11 cellular contexts compared by ENCODE assay signal in the genomic region with DNA sequence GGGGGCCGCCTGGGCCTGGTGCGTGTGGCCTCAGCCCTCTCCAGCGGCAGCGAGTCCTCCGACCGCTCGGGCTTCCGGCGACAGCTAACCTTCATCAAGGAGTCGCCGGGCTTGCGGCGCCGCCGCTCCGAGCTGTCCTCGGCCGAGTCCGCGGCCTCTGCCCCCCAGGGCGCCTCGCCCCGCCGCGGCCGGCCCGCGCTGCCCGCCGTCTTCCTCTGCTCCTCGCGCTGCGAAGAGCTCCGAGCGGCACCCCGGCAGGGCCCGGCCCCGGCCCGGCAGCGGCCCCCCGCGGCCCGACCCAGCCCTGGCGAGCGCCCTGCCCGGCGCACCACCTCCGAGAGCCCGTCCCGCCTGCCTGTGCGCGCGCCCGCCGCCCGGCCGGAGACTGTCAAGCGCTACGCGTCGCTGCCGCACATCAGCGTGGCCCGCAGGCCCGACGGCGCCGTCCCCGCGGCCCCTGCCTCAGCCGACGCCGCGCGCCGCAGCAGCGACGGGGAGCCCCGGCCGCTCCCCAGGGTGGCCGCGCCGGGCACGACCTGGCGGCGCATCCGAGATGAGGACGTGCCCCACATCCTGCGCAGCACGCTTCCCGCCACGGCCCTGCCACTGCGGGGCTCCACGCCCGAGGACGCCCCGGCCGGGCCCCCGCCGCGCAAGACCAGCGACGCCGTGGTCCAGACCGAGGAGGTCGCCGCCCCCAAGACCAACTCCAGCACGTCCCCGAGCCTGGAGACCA. TPM values are rescaled to one million over a fixed set of nuclear protein-coding genes. Genes with fewer than 3 reads are reported as not detected.
A peak's percentile ranks its signal among the peaks of the same experiment; 100 is the strongest.
DNase-seq lines count a peak whose midpoint lies in the region; TF ChIP-seq lines count a peak whose summit lies in the region.
"Had no signal": no experiment of that assay in that cellular context is flagged by ENCODE, and none has a peak within 500 bp of the region (broad histone marks: within the 10 kb centered on the region; RNA-seq: fewer than 3 reads in every experiment).

No MANE protein-coding gene starts in this region.

- no peaks in the 10 kb centered on the region for H3K79me2 ChIP-seq in neural progenitor cell (ENCODE audit: low read depth)

- POLR2A ChIA-PET in CD8-positive, alpha-beta memory T cell (lab: Charles Lee): interaction anchor here (0.7 to 1.6 kb wide), 2 partner anchors 21 to 22 kb away, joined by 3 to 4 read pairs; a partner anchor contains a TSS

- peaks cover 82% of the 10 kb centered on the region for H3K27me3 ChIP-seq in colonic mucosa
- H3K27me3 ChIP-seq in neural progenitor cell: peaks cover 99% of the 10 kb centered on the region
- peaks cover 22% of the 10 kb centered on the region for H3K27me3 ChIP-seq in CD8-positive, alpha-beta memory T cell (ENCODE audit: insufficient read depth, low read length, poor library complexity, severe bottlenecking)

- H3K4me2 ChIP-seq in neural progenitor cell: peak overlapping the region; percentile 76

- H3K9ac ChIP-seq in colonic mucosa (ENCODE audit: low read depth in 2 of 2, low read length in 2 of 2) (peak overlapping the region in 1 of 2 donors; percentile 43), neural progenitor cell (no peak overlapping the region)

- H3K36me3 ChIP-seq in colonic mucosa (no peaks in the 10 kb centered on the region), neural progenitor cell (no peaks in the 10 kb centered on the region)
- no peaks in the 10 kb centered on the region for H3K36me3 ChIP-seq in CD8-positive, alpha-beta memory T cell (ENCODE audit: insufficient read depth, low read length)

- peaks cover 50% of the 10 kb centered on the region for H3F3A ChIP-seq in neural progenitor cell (ENCODE audit: low read depth)

- peak overlapping the region; percentile 92 for H3K27ac ChIP-seq in C4-2B
- no peak overlapping the region for H3K27ac ChIP-seq in colonic mucosa
- no peak overlapping the region for H3K27ac ChIP-seq in neural progenitor cell
- H3K27ac ChIP-seq in CD8-positive, alpha-beta memory T cell (ENCODE audit: low read depth, low read length): no peak overlapping the region

- CTCF ChIA-PET in CD8-positive, alpha-beta memory T cell (lab: Charles Lee): no interaction called here

- no peak overlapping the region for H2AFZ ChIP-seq in neural progenitor cell (replicated peaks)

- H3K4me1 ChIP-seq in colonic mucosa (peaks cover 37% of the 10 kb centered on the region), neural progenitor cell (peaks cover 43% of the 10 kb centered on the region)
- H3K4me1 ChIP-seq in CD8-positive, alpha-beta memory T cell (ENCODE audit: insufficient read depth, low read length): peaks cover 30% of the 10 kb centered on the region

- TF ChIP-seq CTCF in C4-2B (conservative IDR thresholded peaks at IDR 0.05): peak; percentile 43; the same call in 1 of the 2 replicates
- no peak for TF ChIP-seq CTCF in colonic mucosa (IDR thresholded peaks at IDR 0.05)
- TF ChIP-seq CTCF in neural progenitor cell (IDR thresholded peaks at IDR 0.05): no peak

- H3K36me3 Mint-ChIP-seq in neural progenitor cell: peaks cover 2% of the 10 kb centered on the region
- peaks cover 0 to under 1% (median 0%) of the 10 kb centered on the region in 3 donors for H3K36me3 Mint-ChIP-seq in CD8-positive, alpha-beta memory T cell

- peaks cover 28% of the 10 kb centered on the region for H3K27me3 Mint-ChIP-seq in neural progenitor cell (ENCODE audit: insufficient read depth, low read depth)
- H3K27me3 Mint-ChIP-seq in CD8-positive, alpha-beta memory T cell: peaks cover 0 to 2% of the 10 kb centered on the region in 2 donors

- no peak overlapping the region for H3K27ac Mint-ChIP-seq in neural progenitor cell
- H3K27ac Mint-ChIP-seq in CD8-positive, alpha-beta memory T cell: no peak overlapping the region
- H3K27ac Mint-ChIP-seq: T-helper 1 cell treated with Interleukin-12 subunit alpha and Interleukin-12 subunit beta and Interleukin-4 antibody, amounts not matched to agents 30 μg/mL and 1 μg/mL, for 36 hours had no signal

- H3K4me3 ChIP-seq in colonic mucosa (peak overlapping the region; percentile 27), neural progenitor cell (peak overlapping the region; percentile 45)
- H3K4me3 ChIP-seq in CD8-positive, alpha-beta memory T cell (ENCODE audit: low read length): no peak overlapping the region

- peaks cover 95% of the 10 kb centered on the region for H4K20me1 ChIP-seq in neural progenitor cell (ENCODE audit: low read depth)

- H3K9me3 Mint-ChIP-seq in neural progenitor cell: no peaks in the 10 kb centered on the region
- no peaks in the 10 kb centered on the region for H3K9me3 Mint-ChIP-seq in CD8-positive, alpha-beta memory T cell
- H3K9me3 Mint-ChIP-seq: HFFc6; T-helper 1 cell treated with Interleukin-12 subunit alpha and Interleukin-12 subunit beta and Interleukin-4 antibody, amounts not matched to agents 30 μg/mL and 1 μg/mL, for 36 hours had no signal

- intact Hi-C loops in colonic mucosa (cut with DNase I): no loop called here

- DNase-seq in LoVo (ENCODE audit: low spot score) (peak; percentile 25), colonic mucosa (no peak), neural progenitor cell (ENCODE audit: low spot score) (peak; percentile 73), Ammon's horn (ENCODE audit: low spot score) (no peak), amniotic stem cell (lab: John Stamatoyannopoulos, UW) (no peak), SIG-M5 treated with dmso at 0.1 percent for 504 hours (lab: John Stamatoyannopoulos, UW; ENCODE audit: unreplicated experiment) (no peak)
- DNase-seq in CD8-positive, alpha-beta memory T cell: no peak
- DNase-seq: HFFc6, NCI-H1694 had no signal

- no peak overlapping the region for H3K4me3 Mint-ChIP-seq in neural progenitor cell
- no peak overlapping the region for H3K4me3 Mint-ChIP-seq in CD8-positive, alpha-beta memory T cell

- H3K4me1 Mint-ChIP-seq in neural progenitor cell: peaks cover 4% of the 10 kb centered on the region
- H3K4me1 Mint-ChIP-seq in CD8-positive, alpha-beta memory T cell: peaks cover 5 to 25% (median 9%) of the 10 kb centered on the region in 3 donors

- H3K9me3 ChIP-seq in colonic mucosa (no peaks in the 10 kb centered on the region), neural progenitor cell (ENCODE audit: low read depth) (no peaks in the 10 kb centered on the region)
- H3K9me3 ChIP-seq in CD8-positive, alpha-beta memory T cell (ENCODE audit: low read length): no peaks in the 10 kb centered on the region

RNA-seq across cellular contexts. Expression of a gene that starts 9.6 kb away (rescaled TPM):
- 10 to 100 TPM; 27.3 to 46.9 TPM for total RNA-seq in colonic mucosa
- total RNA-seq in neural progenitor cell (ENCODE audit: low replicate concordance): 14.4 and 40.4 TPM in 2 replicates
- total RNA-seq in CD8-positive, alpha-beta memory T cell: 10 to 100 TPM; 36.9 to 41.4 TPM
- polyA plus RNA-seq in CD8-positive, alpha-beta memory T cell: 56.7 TPM

RNA-seq across cellular contexts. Expression of a gene that starts 19.4 kb away (rescaled TPM):
- total RNA-seq in colonic mucosa (under 1 TPM; 0.05 to 0.42 TPM), neural progenitor cell (ENCODE audit: low replicate concordance) (1.3 and 12.2 TPM in 2 replicates)
- under 1 TPM; 0.09 to 0.11 TPM for total RNA-seq in CD8-positive, alpha-beta memory T cell
- polyA plus RNA-seq in CD8-positive, alpha-beta memory T cell: not detected

RNA-seq across cellular contexts. Expression of a gene that starts 20.8 kb away (rescaled TPM):
- total RNA-seq in colonic mucosa (1 to 10 TPM; 4.1 to 5.8 TPM), neural progenitor cell (ENCODE audit: low replicate concordance) (3.6 and 12.5 TPM in 2 replicates)
- 1 to 10 TPM; 1.0 to 1.3 TPM for total RNA-seq in CD8-positive, alpha-beta memory T cell
- 1.0 TPM for polyA plus RNA-seq in CD8-positive, alpha-beta memory T cell

RNA-seq across cellular contexts. Expression of a gene that starts 21.6 kb away (rescaled TPM):
- total RNA-seq in colonic mucosa (1 to 10 TPM; 5.0 to 6.4 TPM), neural progenitor cell (ENCODE audit: low replicate concordance) (4.8 and 13.0 TPM in 2 replicates)
- total RNA-seq in CD8-positive, alpha-beta memory T cell: 1 to 10 TPM; 1.8 to 2.0 TPM
- 4.5 TPM for polyA plus RNA-seq in CD8-positive, alpha-beta memory T cell

RNA-seq across cellular contexts. Expression of a gene that starts 31.2 kb away (rescaled TPM):
- total RNA-seq in colonic mucosa (1,000 to 10,000 TPM; 1,055 to 1,445 TPM), neural progenitor cell (ENCODE audit: low replicate concordance) (1,918 and 2,648 TPM in 2 replicates)
- 1,000 to 10,000 TPM; 1,485 to 1,540 TPM for total RNA-seq in CD8-positive, alpha-beta memory T cell
- polyA plus RNA-seq in CD8-positive, alpha-beta memory T cell: 2,756 TPM

Comparison
In these comparisons a context has a peak if more than half of its experiments do, and no peak if none do; other contexts are left out.
1. DNase-seq: peak in LoVo (single experiment) and neural progenitor cell (single experiment); none in colonic mucosa (single experiment), Ammon's horn (single experiment), CD8-positive, alpha-beta memory T cell (0 of 5), amniotic stem cell (single experiment) and SIG-M5 treated with dmso at 0.1 percent for 504 hours (single experiment).